In genomic region chr6:26270121-26270861, GRCh38 we compare ENCODE assay signal across 1 cellular context.
TF ChIP-seq lines count a peak whose summit lies in the region.

No MANE protein-coding gene starts in this region.

TF ChIP-seq in GM12878, 131 proteins besides CTCF, POLR2A, EP300 and RAD21 (continued from another document and continues in another):
- TF ChIP-seq PKNOX1 (IDR thresholded peaks at IDR 0.05): no peak
- no peak for TF ChIP-seq BCL11A (IDR thresholded peaks at IDR 0.05; ENCODE audit: low read depth, low read length)
- TF ChIP-seq ZBTB40 (IDR thresholded peaks at IDR 0.05; ENCODE audit: borderline replicate concordance): no peak
- no peak for TF ChIP-seq HDGF (IDR thresholded peaks at IDR 0.05)
- no peak for TF ChIP-seq YY1 (IDR thresholded peaks at IDR 0.05; ENCODE audit: low read depth, low read length)
- TF ChIP-seq ZZZ3 (IDR thresholded peaks at IDR 0.05; ENCODE audit: control insufficient read depth, insufficient read length, low read depth): no peak
- no peak for TF ChIP-seq ZSCAN29 (IDR thresholded peaks at IDR 0.05)
- no peak for TF ChIP-seq POLR2AphosphoS2 (IDR thresholded peaks at IDR 0.05; ENCODE audit: low read depth, low read length)
- TF ChIP-seq, protein P1, sequence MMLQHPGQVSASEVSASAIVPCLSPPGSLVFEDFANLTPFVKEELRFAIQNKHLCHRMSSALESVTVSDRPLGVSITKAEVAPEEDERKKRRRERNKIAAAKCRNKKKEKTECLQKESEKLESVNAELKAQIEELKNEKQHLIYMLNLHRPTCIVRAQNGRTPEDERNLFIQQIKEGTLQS (IDR thresholded peaks at IDR 0.05; ENCODE audit: borderline replicate concordance, extremely low read depth, low read depth, low read length): no peak
- TF ChIP-seq MEF2B (IDR thresholded peaks at IDR 0.05; ENCODE audit: partially characterized antibody, poor library complexity, severe bottlenecking): no peak
- TF ChIP-seq RUNX3 (IDR thresholded peaks at IDR 0.05; ENCODE audit: low read length): no peak; the same call in 1 of the 2 replicates
- TF ChIP-seq HDAC2 (IDR thresholded peaks at IDR 0.05): no peak
- TF ChIP-seq MTA3 (IDR thresholded peaks at IDR 0.05; ENCODE audit: borderline replicate concordance, low read length): peak; percentile 99
- TF ChIP-seq, protein P2, sequence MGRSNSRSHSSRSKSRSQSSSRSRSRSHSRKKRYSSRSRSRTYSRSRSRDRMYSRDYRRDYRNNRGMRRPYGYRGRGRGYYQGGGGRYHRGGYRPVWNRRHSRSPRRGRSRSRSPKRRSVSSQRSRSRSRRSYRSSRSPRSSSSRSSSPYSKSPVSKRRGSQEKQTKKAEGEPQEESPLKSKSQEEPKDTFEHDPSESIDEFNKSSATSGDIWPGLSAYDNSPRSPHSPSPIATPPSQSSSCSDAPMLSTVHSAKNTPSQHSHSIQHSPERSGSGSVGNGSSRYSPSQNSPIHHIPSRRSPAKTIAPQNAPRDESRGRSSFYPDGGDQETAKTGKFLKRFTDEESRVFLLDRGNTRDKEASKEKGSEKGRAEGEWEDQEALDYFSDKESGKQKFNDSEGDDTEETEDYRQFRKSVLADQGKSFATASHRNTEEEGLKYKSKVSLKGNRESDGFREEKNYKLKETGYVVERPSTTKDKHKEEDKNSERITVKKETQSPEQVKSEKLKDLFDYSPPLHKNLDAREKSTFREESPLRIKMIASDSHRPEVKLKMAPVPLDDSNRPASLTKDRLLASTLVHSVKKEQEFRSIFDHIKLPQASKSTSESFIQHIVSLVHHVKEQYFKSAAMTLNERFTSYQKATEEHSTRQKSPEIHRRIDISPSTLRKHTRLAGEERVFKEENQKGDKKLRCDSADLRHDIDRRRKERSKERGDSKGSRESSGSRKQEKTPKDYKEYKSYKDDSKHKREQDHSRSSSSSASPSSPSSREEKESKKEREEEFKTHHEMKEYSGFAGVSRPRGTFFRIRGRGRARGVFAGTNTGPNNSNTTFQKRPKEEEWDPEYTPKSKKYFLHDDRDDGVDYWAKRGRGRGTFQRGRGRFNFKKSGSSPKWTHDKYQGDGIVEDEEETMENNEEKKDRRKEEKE (IDR thresholded peaks at IDR 0.05): no peak
- no peak for TF ChIP-seq ETV6 (conservative IDR thresholded peaks at IDR 0.05 in 1 of 2, IDR thresholded peaks at IDR 0.05 in 1 of 2; ENCODE audit: borderline replicate concordance in 1 of 2, low read depth in 1 of 2)
- TF ChIP-seq SPI1 (IDR thresholded peaks at IDR 0.05; ENCODE audit: borderline replicate concordance, insufficient read depth, low read depth, low read length): no peak
- TF ChIP-seq SREBF1 (IDR thresholded peaks at IDR 0.05; ENCODE audit: low read length): no peak
- TF ChIP-seq ZNF207 (IDR thresholded peaks at IDR 0.05; ENCODE audit: borderline replicate concordance): no peak
- no peak for TF ChIP-seq NR2F1 (conservative IDR thresholded peaks at IDR 0.05)
- no peak for TF ChIP-seq CBX5 (IDR thresholded peaks at IDR 0.05; ENCODE audit: low read depth)
- no peak for TF ChIP-seq PAX5 (IDR thresholded peaks at IDR 0.05; ENCODE audit: borderline replicate concordance, low read depth, low read length)
- no peak for TF ChIP-seq KDM1A (IDR thresholded peaks at IDR 0.05; ENCODE audit: borderline replicate concordance)
- TF ChIP-seq TBL1XR1 (IDR thresholded peaks at IDR 0.05; ENCODE audit: low read depth, low read length): no peak
- TF ChIP-seq BMI1 (IDR thresholded peaks at IDR 0.05; ENCODE audit: borderline replicate concordance): peak; percentile 77; the same call in 1 of the 2 replicates
- TF ChIP-seq WRNIP1 (IDR thresholded peaks at IDR 0.05; ENCODE audit: borderline replicate concordance, low read depth, low read length): no peak
- TF ChIP-seq E2F8 (IDR thresholded peaks at IDR 0.05; ENCODE audit: low read depth, partially characterized antibody): no peak
- TF ChIP-seq SIN3A (IDR thresholded peaks at IDR 0.05; ENCODE audit: low read depth, low read length): no peak
- TF ChIP-seq MEF2A (IDR thresholded peaks at IDR 0.05; ENCODE audit: insufficient read depth, low read depth, low read length): no peak
- TF ChIP-seq, protein P3, sequence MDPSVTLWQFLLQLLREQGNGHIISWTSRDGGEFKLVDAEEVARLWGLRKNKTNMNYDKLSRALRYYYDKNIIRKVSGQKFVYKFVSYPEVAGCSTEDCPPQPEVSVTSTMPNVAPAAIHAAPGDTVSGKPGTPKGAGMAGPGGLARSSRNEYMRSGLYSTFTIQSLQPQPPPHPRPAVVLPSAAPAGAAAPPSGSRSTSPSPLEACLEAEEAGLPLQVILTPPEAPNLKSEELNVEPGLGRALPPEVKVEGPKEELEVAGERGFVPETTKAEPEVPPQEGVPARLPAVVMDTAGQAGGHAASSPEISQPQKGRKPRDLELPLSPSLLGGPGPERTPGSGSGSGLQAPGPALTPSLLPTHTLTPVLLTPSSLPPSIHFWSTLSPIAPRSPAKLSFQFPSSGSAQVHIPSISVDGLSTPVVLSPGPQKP (IDR thresholded peaks at IDR 0.05; ENCODE audit: low read depth, low read length): no peak
- TF ChIP-seq CHD4 (IDR thresholded peaks at IDR 0.05): no peak
- TF ChIP-seq CBX3 (IDR thresholded peaks at IDR 0.05; ENCODE audit: borderline replicate concordance, low read depth): no peak
- TF ChIP-seq ZNF687 (IDR thresholded peaks at IDR 0.05): 0 out of 2 replicates have a peak, but pooled peaks have one; percentile 13
- no peak for TF ChIP-seq CHD1 (IDR thresholded peaks at IDR 0.05; ENCODE audit: low read depth, low read length)
- peak; percentile 78; the same call in 2 of the 3 replicates for TF ChIP-seq POU2F2 (IDR thresholded peaks at IDR 0.05; ENCODE audit: borderline replicate concordance, low read depth, low read length)
- no peak for TF ChIP-seq NR2C1 (IDR thresholded peaks at IDR 0.05)
- TF ChIP-seq, protein P4, sequence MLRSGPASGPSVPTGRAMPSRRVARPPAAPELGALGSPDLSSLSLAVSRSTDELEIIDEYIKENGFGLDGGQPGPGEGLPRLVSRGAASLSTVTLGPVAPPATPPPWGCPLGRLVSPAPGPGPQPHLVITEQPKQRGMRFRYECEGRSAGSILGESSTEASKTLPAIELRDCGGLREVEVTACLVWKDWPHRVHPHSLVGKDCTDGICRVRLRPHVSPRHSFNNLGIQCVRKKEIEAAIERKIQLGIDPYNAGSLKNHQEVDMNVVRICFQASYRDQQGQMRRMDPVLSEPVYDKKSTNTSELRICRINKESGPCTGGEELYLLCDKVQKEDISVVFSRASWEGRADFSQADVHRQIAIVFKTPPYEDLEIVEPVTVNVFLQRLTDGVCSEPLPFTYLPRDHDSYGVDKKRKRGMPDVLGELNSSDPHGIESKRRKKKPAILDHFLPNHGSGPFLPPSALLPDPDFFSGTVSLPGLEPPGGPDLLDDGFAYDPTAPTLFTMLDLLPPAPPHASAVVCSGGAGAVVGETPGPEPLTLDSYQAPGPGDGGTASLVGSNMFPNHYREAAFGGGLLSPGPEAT (IDR thresholded peaks at IDR 0.05; ENCODE audit: low read depth): peak; percentile 14; the same call in 1 of the 2 replicates
- TF ChIP-seq, protein P5, sequence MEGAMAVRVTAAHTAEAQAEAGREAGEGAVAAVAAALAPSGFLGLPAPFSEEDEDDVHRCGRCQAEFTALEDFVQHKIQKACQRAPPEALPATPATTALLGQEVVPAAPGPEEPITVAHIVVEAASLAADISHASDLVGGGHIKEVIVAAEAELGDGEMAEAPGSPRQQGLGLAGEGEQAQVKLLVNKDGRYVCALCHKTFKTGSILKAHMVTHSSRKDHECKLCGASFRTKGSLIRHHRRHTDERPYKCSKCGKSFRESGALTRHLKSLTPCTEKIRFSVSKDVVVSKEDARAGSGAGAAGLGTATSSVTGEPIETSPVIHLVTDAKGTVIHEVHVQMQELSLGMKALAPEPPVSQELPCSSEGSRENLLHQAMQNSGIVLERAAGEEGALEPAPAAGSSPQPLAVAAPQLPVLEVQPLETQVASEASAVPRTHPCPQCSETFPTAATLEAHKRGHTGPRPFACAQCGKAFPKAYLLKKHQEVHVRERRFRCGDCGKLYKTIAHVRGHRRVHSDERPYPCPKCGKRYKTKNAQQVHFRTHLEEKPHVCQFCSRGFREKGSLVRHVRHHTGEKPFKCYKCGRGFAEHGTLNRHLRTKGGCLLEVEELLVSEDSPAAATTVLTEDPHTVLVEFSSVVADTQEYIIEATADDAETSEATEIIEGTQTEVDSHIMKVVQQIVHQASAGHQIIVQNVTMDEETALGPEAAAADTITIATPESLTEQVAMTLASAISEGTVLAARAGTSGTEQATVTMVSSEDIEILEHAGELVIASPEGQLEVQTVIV (IDR thresholded peaks at IDR 0.05; ENCODE audit: borderline replicate concordance, partially characterized antibody): no peak
- TF ChIP-seq LARP7 (IDR thresholded peaks at IDR 0.05): no peak; the same call in 1 of the 2 replicates
- TF ChIP-seq ZNF384 (IDR thresholded peaks at IDR 0.05; ENCODE audit: borderline replicate concordance, low read depth, low read length): no peak
- TF ChIP-seq SUZ12 (IDR thresholded peaks at IDR 0.05; ENCODE audit: unreplicated experiment): no peak
